ENCODE assay signal across 10 cellular contexts in the genomic region with DNA sequence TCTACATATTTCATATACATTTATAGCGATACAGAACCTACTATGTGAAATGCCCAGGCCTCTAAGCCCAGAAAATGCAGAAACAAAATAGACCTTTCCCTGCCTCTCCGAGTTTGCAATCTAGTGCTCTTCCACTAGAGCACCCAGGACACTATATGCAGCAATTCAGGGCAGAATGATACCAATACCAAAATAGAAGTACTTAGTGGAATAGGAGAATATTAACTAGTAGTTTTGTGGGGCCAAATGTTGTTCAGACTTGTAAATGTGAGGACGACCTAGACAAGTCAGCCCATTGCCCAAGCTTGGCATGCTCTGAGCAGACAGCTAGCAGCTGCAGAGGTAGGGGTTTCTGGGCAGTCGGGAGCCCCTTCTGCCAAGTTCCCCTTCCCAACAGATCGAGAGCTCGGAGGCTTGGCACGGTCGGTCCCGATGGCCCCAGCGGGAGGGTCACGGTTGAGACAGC. TPM values are rescaled to one million over a fixed set of nuclear protein-coding genes. Genes with fewer than 3 reads are reported as not detected.
A peak's percentile ranks its signal among the peaks of the same experiment; 100 is the strongest.
DNase-seq lines count a peak whose midpoint lies in the region; ATAC-seq, FAIRE-seq and TF ChIP-seq lines count a peak whose summit lies in the region.
"Had no signal": no experiment of that assay in that cellular context is flagged by ENCODE, and none has a peak within 500 bp of the region (broad histone marks: within the 10 kb centered on the region; RNA-seq: fewer than 3 reads in every experiment).

No MANE protein-coding gene starts in this region.

- H3K4me3 Mint-ChIP-seq in astrocyte (ENCODE audit: unreplicated experiment): no peak overlapping the region
- no peak overlapping the region for H3K4me3 Mint-ChIP-seq in activated T-cell treated with anti-CD3 and anti-CD28 coated beads, Interleukin-2, amount 50 U/mL, for 72 hours

- TF ChIP-seq RAD21 in HepG2 (CRISPR knock-in tag; IDR thresholded peaks at IDR 0.05): no peak

- peak; percentile 34 for DNase-seq in GM19239 (ENCODE audit: insufficient read length, low spot score)
- no peak for DNase-seq in astrocyte (ENCODE audit: low read depth)
- DNase-seq in HepG2 (ENCODE audit: low spot score): no peak
- no peak for DNase-seq in SW 1271 (lab: John Stamatoyannopoulos, UW)
- DNase-seq in islet precursor cell: no peak
- DNase-seq in activated T-cell treated with anti-CD3 and anti-CD28 coated beads, Interleukin-2, amount 50 U/mL, for 72 hours: no peak
- DNase-seq in SHP77 (lab: John Stamatoyannopoulos, UW): no peak
- DNase-seq: NCI-H510A treated with DMSO at 0.1 percent for 48 hours; stimulated activated CD4-positive, alpha-beta T cell treated with anti-CD3 and anti-CD28 coated beads, Interleukin-4, amount 100 ng/mL, for 24 hours had no signal

- H3K4me3 ChIP-seq in ACC112 (ENCODE audit: low read depth, low read length) (peak overlapping the region; percentile 70), astrocyte (ENCODE audit: insufficient read depth, low read depth, low read length) (peak overlapping the region; percentile 55), HepG2 (replicated peaks in 1 of 3; ENCODE audit: insufficient read depth in 1 of 3, low read depth in 2 of 3, low read length in 3 of 3) (peak overlapping the region in 1 of 3 experiments; percentile 31; a peak in 1 of 6 replicates)

- peaks cover 26% of the 10 kb centered on the region for H3K27me3 Mint-ChIP-seq in astrocyte (ENCODE audit: low read depth, unreplicated experiment)
- H3K27me3 Mint-ChIP-seq in activated T-cell treated with anti-CD3 and anti-CD28 coated beads, Interleukin-2, amount 50 U/mL, for 72 hours (ENCODE audit: low read depth): peaks cover 45% of the 10 kb centered on the region

- POLR2A ChIA-PET in HepG2 (lab: Yijun Ruan, JAX): no interaction called here

- no peak for TF ChIP-seq POLR2A in HepG2 (IDR thresholded peaks at IDR 0.05; ENCODE audit: insufficient read depth in 1 of 2, low read depth in 2 of 2, low read length in 2 of 2)

- H2AFZ ChIP-seq in ACC112 (ENCODE audit: low read length, unreplicated experiment): peak overlapping the region; percentile 46
- H2AFZ ChIP-seq in astrocyte (ENCODE audit: low read depth, low read length): peak overlapping the region; percentile 87
- H2AFZ ChIP-seq in HepG2 (ENCODE audit: low read length): no peak overlapping the region

- FAIRE-seq in GM19239 (lab: Jason Lieb, UNC) (peak; percentile 88), astrocyte (lab: Jason Lieb, UNC) (no peak), HepG2 (lab: Jason Lieb, UNC) (no peak)

- H3K79me2 ChIP-seq in ACC112 (ENCODE audit: control insufficient read depth, insufficient read depth, low read length, unreplicated experiment) (no peaks in the 10 kb centered on the region), astrocyte (ENCODE audit: insufficient read depth, low read length) (no peaks in the 10 kb centered on the region), HepG2 (ENCODE audit: insufficient read depth, low read length) (no peaks in the 10 kb centered on the region)

- H4K20me1 ChIP-seq in astrocyte (ENCODE audit: insufficient read depth, low read length) (no peaks in the 10 kb centered on the region), HepG2 (ENCODE audit: insufficient read depth, low read length) (no peaks in the 10 kb centered on the region)

- TF ChIP-seq CTCF in astrocyte (IDR thresholded peaks at IDR 0.05; ENCODE audit: insufficient read depth, low read depth, low read length): peak; percentile 16
- no peak for TF ChIP-seq CTCF in HepG2 (CRISPR knock-in tag; IDR thresholded peaks at IDR 0.05)

- BruUV-seq in HepG2 (replicated peaks; lab: Mats Ljungman, UMichigan): no TSS peak

- H3K9ac ChIP-seq in astrocyte (ENCODE audit: low read length) (peak overlapping the region; percentile 76), HepG2 (ENCODE audit: insufficient read depth, low read depth, low read length) (no peak overlapping the region)

- ATAC-seq in HepG2: peak; percentile 20; the same call in 2 of the 3 replicates
- no peak for ATAC-seq in activated T-cell treated with anti-CD3 and anti-CD28 coated beads, Interleukin-2, amount 50 U/mL, for 72 hours (replicated peaks in 1 of 2)

- H3K27me3 ChIP-seq in ACC112 (ENCODE audit: insufficient read depth, low read length) (peaks cover 50% of the 10 kb centered on the region), astrocyte (ENCODE audit: insufficient read depth, low read length) (peaks cover 9% of the 10 kb centered on the region), HepG2 (ENCODE audit: control insufficient read depth in 1 of 2, insufficient read depth in 2 of 2, low read length in 2 of 2) (peaks cover 4 to 50% of the 10 kb centered on the region in 2 experiments)

- H3K4me1 ChIP-seq in ACC112 (ENCODE audit: control insufficient read depth, insufficient read depth, low read length, unreplicated experiment) (peaks cover 10% of the 10 kb centered on the region), astrocyte (ENCODE audit: insufficient read depth, low read length) (peaks cover 10% of the 10 kb centered on the region), HepG2 (ENCODE audit: insufficient read depth, low read length) (peaks cover 14% of the 10 kb centered on the region)

- intact Hi-C loops in HepG2 (cut with micrococcal nuclease; ENCODE audit: unreplicated experiment): no loop called here

- H3K9me3 ChIP-seq in astrocyte (ENCODE audit: insufficient read depth, low read depth, low read length) (no peaks in the 10 kb centered on the region), HepG2 (ENCODE audit: low read length) (no peaks in the 10 kb centered on the region)

- no peak for TF ChIP-seq EP300 in HepG2 (IDR thresholded peaks at IDR 0.05; ENCODE audit: low read depth in 2 of 2, low read length in 2 of 2)
- TF ChIP-seq EP300 in HepG2 (CRISPR knock-in tag; IDR thresholded peaks at IDR 0.05; ENCODE audit: borderline replicate concordance): no peak

- H3K36me3 Mint-ChIP-seq in astrocyte (ENCODE audit: low read depth, unreplicated experiment): no peaks in the 10 kb centered on the region
- no peaks in the 10 kb centered on the region for H3K36me3 Mint-ChIP-seq in activated T-cell treated with anti-CD3 and anti-CD28 coated beads, Interleukin-2, amount 50 U/mL, for 72 hours (ENCODE audit: insufficient read depth in 2 of 2)

- H3K27ac ChIP-seq in ACC112 (ENCODE audit: low read depth, low read length) (no peak overlapping the region), astrocyte (ENCODE audit: low read depth, low read length) (no peak overlapping the region), HepG2 (ENCODE audit: extremely low read length, insufficient read depth, low read length) (no peak overlapping the region)

- H3K4me1 Mint-ChIP-seq in astrocyte (ENCODE audit: low read depth, unreplicated experiment): no peaks in the 10 kb centered on the region
- peaks cover 12% of the 10 kb centered on the region for H3K4me1 Mint-ChIP-seq in activated T-cell treated with anti-CD3 and anti-CD28 coated beads, Interleukin-2, amount 50 U/mL, for 72 hours (ENCODE audit: low read depth)

- in situ Hi-C loops in HepG2 (cut with HindIII; ENCODE audit: extremely low pct_ligation_motif_present, low pct_unique_long_range_greater_than_20kb): no loop called here

- peaks cover 3% of the 10 kb centered on the region for H3K9me3 Mint-ChIP-seq in astrocyte (ENCODE audit: unreplicated experiment)
- no peaks in the 10 kb centered on the region for H3K9me3 Mint-ChIP-seq in activated T-cell treated with anti-CD3 and anti-CD28 coated beads, Interleukin-2, amount 50 U/mL, for 72 hours

- no peak overlapping the region for H3K27ac Mint-ChIP-seq in astrocyte (ENCODE audit: unreplicated experiment)
- no peak overlapping the region for H3K27ac Mint-ChIP-seq in activated T-cell treated with anti-CD3 and anti-CD28 coated beads, Interleukin-2, amount 50 U/mL, for 72 hours

- WGBS in HepG2 (ENCODE audit: low lambda C conversion rate): 12% methylated on average over 5 of the region's 11 CpGs

- H3K36me3 ChIP-seq in ACC112 (ENCODE audit: insufficient read depth, low read length) (no peaks in the 10 kb centered on the region), astrocyte (ENCODE audit: insufficient read depth, low read length) (no peaks in the 10 kb centered on the region), HepG2 (replicated peaks in 1 of 2; ENCODE audit: control insufficient read depth in 1 of 2, insufficient read depth in 2 of 2, low read length in 2 of 2) (no peaks in the 10 kb centered on the region)

- H3K4me2 ChIP-seq in astrocyte (ENCODE audit: low read length) (peak overlapping the region; percentile 99), HepG2 (ENCODE audit: low read depth, low read length) (peak overlapping the region; percentile 23; the same call in 1 of the 2 replicates)

- CTCF ChIA-PET in HepG2 (lab: Yijun Ruan, JAX; ENCODE audit: low intra/inter-chr PET ratio, low total read pairs): no interaction called here

RNA-seq across cellular contexts. Expression of gene FLT1, which starts 35.8 kb away (rescaled TPM):
- total RNA-seq in astrocyte: 7.3 and 10.0 TPM in 2 replicates
- 0.02 TPM in 1 of 2 replicates, not detected in the other for total RNA-seq in HepG2 (2016; rRNA removed; fragmentation: Illumina TruSeq; extraction: Trizol)
- not detected in 2 replicates for total RNA-seq in HepG2 (2016; cell fraction: cytosol; rRNA removed; fragmentation: Illumina TruSeq; extraction: Trizol; ENCODE audit: low read depth)
- not detected in 2 replicates for total RNA-seq in HepG2 (2016; cell fraction: insoluble cytoplasmic fraction; rRNA removed; fragmentation: Illumina TruSeq; extraction: Trizol)
- total RNA-seq in HepG2 (2016; cell fraction: membrane; rRNA removed; fragmentation: Illumina TruSeq; extraction: Trizol): not detected in 2 replicates
- total RNA-seq in HepG2 (2016; cell fraction: nucleus; rRNA removed; fragmentation: Illumina TruSeq; extraction: Trizol): not detected in 2 replicates
- polyA plus RNA-seq in HepG2 (2011; rRNA removed): not detected in 2 replicates
- polyA plus RNA-seq in HepG2 (2011; cell fraction: cytosol; rRNA removed): 0.03 TPM in 1 of 2 replicates, not detected in the other
- polyA plus RNA-seq in HepG2 (2011; cell fraction: nucleus; rRNA removed): not detected in 2 replicates
- polyA plus RNA-seq in HepG2 (2012): not detected in 2 replicates
- polyA plus RNA-seq in HepG2 (2016; cell fraction: cytosol; fragmentation: Illumina TruSeq; extraction: Trizol; ENCODE audit: low read depth): not detected in 2 replicates
- not detected in 2 replicates for polyA plus RNA-seq in HepG2 (2016; cell fraction: insoluble cytoplasmic fraction; fragmentation: Illumina TruSeq; extraction: Trizol; ENCODE audit: low read depth)
- polyA plus RNA-seq in HepG2 (2016; cell fraction: membrane; fragmentation: Illumina TruSeq; extraction: Trizol; ENCODE audit: low read depth): not detected in 2 replicates
- not detected in 2 replicates for polyA plus RNA-seq in HepG2 (2016; cell fraction: nucleus; fragmentation: Illumina TruSeq; extraction: Trizol; ENCODE audit: insufficient read depth, low read depth)
- not detected in 2 replicates for polyA minus RNA-seq in HepG2 (2011; rRNA and poly(A)+ RNA removed; ENCODE audit: low replicate concordance)
- polyA minus RNA-seq in HepG2 (2011; cell fraction: cytosol; rRNA and poly(A)+ RNA removed): not detected in 2 replicates
- polyA minus RNA-seq in HepG2 (2011; cell fraction: nucleus; rRNA and poly(A)+ RNA removed): not detected in 2 replicates
- total RNA-seq in activated T-cell treated with anti-CD3 and anti-CD28 coated beads, Interleukin-2, amount 50 U/mL, for 72 hours: 10 to 100 TPM; 35.8 to 43.8 TPM
